ENCODE assay signal across 11 cellular contexts in genomic region chr17:17738901-17739300, GRCh38. TPM values are rescaled to one million over a fixed set of nuclear protein-coding genes. Genes with fewer than 3 reads are reported as not detected.
A peak's percentile ranks its signal among the peaks of the same experiment; 100 is the strongest.
DNase-seq lines count a peak whose midpoint lies in the region; ATAC-seq, FAIRE-seq and TF ChIP-seq lines count a peak whose summit lies in the region.
"Had no signal": no experiment of that assay in that cellular context is flagged by ENCODE, and none has a peak within 500 bp of the region (broad histone marks: within the 10 kb centered on the region; RNA-seq: fewer than 3 reads in every experiment).

No MANE protein-coding gene starts in this region.

- H3K14ac ChIP-seq in IMR-90 (replicated peaks; ENCODE audit: low read depth, low read length) = peak overlapping the region; percentile 66

- H3K23ac ChIP-seq in IMR-90 (ENCODE audit: low read depth, low read length) = no peak overlapping the region; the same call in 1 of the 2 replicates

- no peaks in the 10 kb centered on the region for H3K9me2 ChIP-seq in hepatocyte (replicated peaks; ENCODE audit: insufficient read depth)

- H2BK20ac ChIP-seq in IMR-90 (ENCODE audit: low read depth, low read length) = no peak overlapping the region

- no peak overlapping the region; the same call in 1 of the 2 replicates for H4K5ac ChIP-seq in IMR-90 (ENCODE audit: low read depth, low read length)

- H3K4ac ChIP-seq in IMR-90 (ENCODE audit: low read depth, low read length) = peak overlapping the region; percentile 76; the same call in 1 of the 2 replicates

- intact Hi-C loops in IMR-90 (cut with micrococcal nuclease) = loop anchor here (5.0 kb wide), 1 partner anchor 57 kb away; the partner anchor contains the start of gene RAI1
- intact Hi-C loops in sigmoid colon (cut with DNase I) = loop anchor here (5.0 kb wide), 1 partner anchor 57 kb away; the partner anchor contains the start of gene RAI1

- peak overlapping the region in 1 of 2 experiments; percentile 32; a peak in 2 of 4 replicates for H4K8ac ChIP-seq in IMR-90 (ENCODE audit: low read depth in 2 of 2, low read length in 2 of 2)

- 0 out of 2 replicates have a peak overlapping the region, but pooled peaks have one; percentile 21 for H4K91ac ChIP-seq in IMR-90 (ENCODE audit: insufficient read depth, low read depth, low read length)

- H3K36me3 ChIP-seq in IMR-90 (ENCODE audit: control insufficient read depth, insufficient read depth, low read length) (peaks cover 3% of the 10 kb centered on the region; the same call in 1 of the 2 replicates), astrocyte (ENCODE audit: insufficient read depth, low read length) (no peaks in the 10 kb centered on the region), hepatocyte (replicated peaks; ENCODE audit: insufficient read depth, low read depth) (no peaks in the 10 kb centered on the region), sigmoid colon (no peaks in the 10 kb centered on the region)

- no peak for FAIRE-seq in astrocyte (lab: Jason Lieb, UNC)
- FAIRE-seq: GM19239 had no signal

- TF ChIP-seq CTCF in IMR-90 (conservative IDR thresholded peaks at IDR 0.05; ENCODE audit: low read depth, low read length) (no peak), astrocyte (IDR thresholded peaks at IDR 0.05; ENCODE audit: insufficient read depth, low read depth, low read length) (no peak), hepatocyte (IDR thresholded peaks at IDR 0.05; ENCODE audit: poor library complexity) (no peak), sigmoid colon (IDR thresholded peaks at IDR 0.05) (no peak)

- no peak overlapping the region for H3K4me3 ChIP-seq in IMR-90 (ENCODE audit: insufficient read depth, low read depth, low read length)
- H3K4me3 ChIP-seq in astrocyte (ENCODE audit: insufficient read depth, low read depth, low read length) = no peak overlapping the region
- no peak overlapping the region for H3K4me3 ChIP-seq in hepatocyte
- no peak overlapping the region for H3K4me3 ChIP-seq in sigmoid colon

- H3K9me3 Mint-ChIP-seq in astrocyte (ENCODE audit: unreplicated experiment) = no peaks in the 10 kb centered on the region

- H3K79me1 ChIP-seq in IMR-90 (ENCODE audit: low read depth in 1 of 2, low read length in 2 of 2) = peaks cover 47 to 95% of the 10 kb centered on the region in 2 experiments

- dilution Hi-C loops in IMR-90 (cut with HindIII; ENCODE audit: low sequenced_read_pairs, unreplicated experiment) = no loop called here

- H3K27me3 ChIP-seq in IMR-90 (ENCODE audit: control insufficient read depth, insufficient read depth, low read length) (no peaks in the 10 kb centered on the region), astrocyte (ENCODE audit: insufficient read depth, low read length) (no peaks in the 10 kb centered on the region), hepatocyte (no peaks in the 10 kb centered on the region), sigmoid colon (no peaks in the 10 kb centered on the region)

- TF ChIP-seq POLR2A in IMR-90 (IDR thresholded peaks at IDR 0.05; ENCODE audit: low read depth, low read length) (no peak), sigmoid colon (IDR thresholded peaks at IDR 0.05) (no peak)

- H2AK5ac ChIP-seq in IMR-90 (ENCODE audit: low read depth, low read length) = peak overlapping the region; percentile 94

- H3K4me2 ChIP-seq in IMR-90 (ENCODE audit: low read depth, low read length) (no peak overlapping the region), astrocyte (ENCODE audit: low read length) (peak overlapping the region; percentile 67), hepatocyte (peak overlapping the region; percentile 71)

- H3K4me1 Mint-ChIP-seq in astrocyte (ENCODE audit: low read depth, unreplicated experiment) = peaks cover 48% of the 10 kb centered on the region

- peaks cover 10% of the 10 kb centered on the region for H3K36me3 Mint-ChIP-seq in astrocyte (ENCODE audit: low read depth, unreplicated experiment)

- H2AFZ ChIP-seq in IMR-90 (replicated peaks; ENCODE audit: low read length, poor library complexity) = no peak overlapping the region
- no peak overlapping the region for H2AFZ ChIP-seq in astrocyte (ENCODE audit: low read depth, low read length)
- H2AFZ ChIP-seq in hepatocyte = no peak overlapping the region

- peak overlapping the region; percentile 45 for H3K4me3 Mint-ChIP-seq in astrocyte (ENCODE audit: unreplicated experiment)

- H3K79me2 ChIP-seq in astrocyte (ENCODE audit: insufficient read depth, low read length) = peaks cover 86% of the 10 kb centered on the region
- H3K79me2 ChIP-seq in hepatocyte = peaks cover 91% of the 10 kb centered on the region

- H2BK120ac ChIP-seq in IMR-90 (ENCODE audit: low read depth, low read length) = peak overlapping the region; percentile 69; the same call in 1 of the 2 replicates

- in situ Hi-C loops in IMR-90 (cut with MboI; ENCODE audit: low sequenced_read_pairs) = no loop called here

- POLR2A ChIA-PET in IMR-90 (lab: Charles Lee; ENCODE audit: unreplicated experiment) = no interaction called here

- H3K9ac ChIP-seq in IMR-90 (ENCODE audit: low read depth, low read length) (0 out of 2 replicates have a peak overlapping the region, but pooled peaks have one; percentile 5), astrocyte (ENCODE audit: low read length) (peak overlapping the region; percentile 36)

- no peak for TF ChIP-seq EP300 in sigmoid colon (IDR thresholded peaks at IDR 0.05)

- H3K27ac Mint-ChIP-seq in astrocyte (ENCODE audit: unreplicated experiment) = peak overlapping the region; percentile 66

- H3K56ac ChIP-seq in IMR-90 (ENCODE audit: extremely low read depth, insufficient read depth, low read length) = no peak overlapping the region

- H3K4me1 ChIP-seq in IMR-90 (ENCODE audit: control insufficient read depth, insufficient read depth, low read length) (peaks cover 43% of the 10 kb centered on the region), astrocyte (ENCODE audit: insufficient read depth, low read length) (peaks cover 52% of the 10 kb centered on the region), hepatocyte (ENCODE audit: insufficient read depth) (peaks cover 54% of the 10 kb centered on the region), sigmoid colon (peaks cover 0 to 68% (median 61%) of the 10 kb centered on the region in 4 donors)

- no peaks in the 10 kb centered on the region for H3K27me3 Mint-ChIP-seq in astrocyte (ENCODE audit: low read depth, unreplicated experiment)

- no peaks in the 10 kb centered on the region for H3K9me3 ChIP-seq in IMR-90 (ENCODE audit: control insufficient read depth, insufficient read depth, low read length)
- no peaks in the 10 kb centered on the region for H3K9me3 ChIP-seq in astrocyte (ENCODE audit: insufficient read depth, low read depth, low read length)
- no peaks in the 10 kb centered on the region for H3K9me3 ChIP-seq in hepatocyte (ENCODE audit: low read depth)
- no peaks in the 10 kb centered on the region for H3K9me3 ChIP-seq in sigmoid colon

- CTCF ChIA-PET in IMR-90 (lab: Yijun Ruan, JAX) = no interaction called here

- H2AK9ac ChIP-seq in IMR-90 (replicated peaks; ENCODE audit: low read depth, low read length, poor library complexity) = peak overlapping the region; percentile 98

- H3K9me1 ChIP-seq in IMR-90 (ENCODE audit: insufficient read depth, low read length) = peaks cover 58% of the 10 kb centered on the region

- no peak for DNase-seq in IMR-90
- DNase-seq in astrocyte (ENCODE audit: low read depth) = no peak
- peak; percentile 48 for DNase-seq in hepatocyte (ENCODE audit: low spot score)
- DNase-seq in sigmoid colon = no peak
- no peak for DNase-seq in cerebellar nuclear complex (lab: John Stamatoyannopoulos, UW)
- DNase-seq in NCI-H2029 (lab: John Stamatoyannopoulos, UW) = no peak
- no peak for DNase-seq in NCI-H2196 treated with DMSO at 0.1 percent for 48 hours (lab: John Stamatoyannopoulos, UW; ENCODE audit: unreplicated experiment)
- DNase-seq: activated effector memory CD4-positive, alpha-beta T cell treated with anti-CD3 and anti-CD28 coated beads, Interleukin-2, amount 50 U/mL, for 16 hours; T-helper 1 cell had no signal

- no peak for ATAC-seq in IMR-90 (ENCODE audit: low read depth)
- no peak for ATAC-seq in HG02970 (IDR thresholded peaks at IDR 0.05; ENCODE audit: low FRiP score, unreplicated experiment)

- H3K27ac ChIP-seq in IMR-90 (ENCODE audit: insufficient read depth, low read length) (peak overlapping the region; percentile 55; the same call in 1 of the 2 replicates), astrocyte (ENCODE audit: low read depth, low read length) (peak overlapping the region; percentile 15), hepatocyte (peak overlapping the region; percentile 97), sigmoid colon (peak overlapping the region; percentile 76 to 90 (median 80))

- no peak overlapping the region for H2BK15ac ChIP-seq in IMR-90 (ENCODE audit: low read depth, low read length)

- H4K20me1 ChIP-seq in IMR-90 (ENCODE audit: insufficient read depth, low read length) (peaks cover 91% of the 10 kb centered on the region), astrocyte (ENCODE audit: insufficient read depth, low read length) (peaks cover 88% of the 10 kb centered on the region), hepatocyte (ENCODE audit: insufficient read depth, poor library complexity, severe bottlenecking) (peaks cover 50% of the 10 kb centered on the region)

- peak overlapping the region; percentile 7 for H2BK5ac ChIP-seq in IMR-90 (ENCODE audit: low read depth, low read length, poor library complexity, severe bottlenecking)

- BruUV-seq in IMR-90 (replicated peaks; lab: Mats Ljungman, UMichigan) = no TSS peak

- no peak for TF ChIP-seq RAD21 in IMR-90 (IDR thresholded peaks at IDR 0.05; ENCODE audit: low read length)

- no peak overlapping the region for H3K18ac ChIP-seq in IMR-90 (ENCODE audit: low read depth, low read length)

- WGBS in IMR-90 (ENCODE audit: extremely low coverage in 2 of 2, insufficient read length in 1 of 2), 2 experiments = no CpG with 5 or more reads among the region's 8 CpGs
- WGBS in hepatocyte (ENCODE audit: low lambda C conversion rate, missing lambda C conversion rate) = 43% methylated on average over 8 of the region's 8 CpGs
- WGBS in sigmoid colon, 2 donors = 11 to 61% methylated on average over 8 of the region's 8 CpGs

TF ChIP-seq in IMR-90, 13 proteins besides CTCF, POLR2A, EP300 and RAD21 (continues in another document):
- TF ChIP-seq USF2 (IDR thresholded peaks at IDR 0.05; ENCODE audit: low read depth, low read length) = peak; percentile 39; the same call in 1 of the 2 replicates

RNA-seq across cellular contexts. Expression of gene RAI1, which starts 57.6 kb away (rescaled TPM):
- total RNA-seq in IMR-90 (2012; rRNA removed) = 1.8 and 1.9 TPM in 2 replicates
- 10.5 and 14.0 TPM in 2 replicates for polyA plus RNA-seq in IMR-90 (2012; rRNA removed)
- 5.5 and 10.5 TPM in 2 replicates for polyA plus RNA-seq in IMR-90 (2012; cell fraction: cytosol; rRNA removed)
- 18.8 and 32.7 TPM in 2 replicates for polyA plus RNA-seq in IMR-90 (2012; cell fraction: nucleus; rRNA removed; ENCODE audit: low replicate concordance)
- total RNA-seq in astrocyte = 39.1 and 39.8 TPM in 2 replicates
- total RNA-seq in hepatocyte = 19.2 and 23.8 TPM in 2 replicates
- polyA plus RNA-seq in hepatocyte = 18.7 and 20.2 TPM in 2 replicates
- total RNA-seq in sigmoid colon = 10 to 100 TPM in 2 of 4 donors, 1 to 10 TPM in 2; 7.4 to 31.9 (median 12.5) TPM
- polyA plus RNA-seq in sigmoid colon = 10 to 100 TPM in 1 of 3 donors, 1 to 10 TPM in 2; 1.8 to 14.2 (median 2.5) TPM

Comparison
In these comparisons a context has a peak if more than half of its experiments do, and no peak if none do; other contexts are left out.
1. H3K27ac ChIP-seq: peak in every context shown above with its lines; median percentile 97 in hepatocyte; 80 in sigmoid colon; 55 in IMR-90; 15 in astrocyte.